In the genomic region with DNA sequence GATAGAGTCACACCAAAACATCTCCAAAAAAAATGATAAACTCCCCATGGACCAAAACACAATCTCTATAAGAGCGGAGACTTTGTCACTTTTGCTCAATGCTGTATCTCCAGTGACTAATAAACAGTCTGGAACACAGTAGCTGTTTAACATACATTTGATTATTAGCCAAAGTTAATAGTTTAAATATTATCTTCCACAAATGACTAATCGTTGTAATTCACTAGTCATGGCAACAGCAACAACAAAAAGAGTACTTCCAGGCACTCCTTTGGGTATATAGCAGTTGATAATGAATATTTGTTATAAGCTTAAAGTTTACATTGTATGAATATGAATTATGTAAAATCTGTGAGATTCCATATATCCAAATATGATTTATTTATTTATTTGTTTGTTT, we compare ENCODE assay signal across 8 cellular contexts.
DNase-seq lines count a peak whose midpoint lies in the region; FAIRE-seq and TF ChIP-seq lines count a peak whose summit lies in the region.
"Not testable (repeated sequence)": the region's sequence is repeated elsewhere in the genome, so short reads cannot be mapped to it uniquely, and the experiment has no call there.

No MANE protein-coding gene starts in this region.

- H3K36me3 Mint-ChIP-seq in HFFc6 (ENCODE audit: low read depth) = not testable (repeated sequence)

- peak; percentile 30 for FAIRE-seq in G401.6 (lab: Jason Lieb, UNC)
- not testable (repeated sequence) for FAIRE-seq in bronchial epithelial cell (lab: Jason Lieb, UNC)
- FAIRE-seq in islet of Langerhans (lab: Jason Lieb, UNC) = peak; percentile 95
- peak; percentile 98 for FAIRE-seq in small intestine (lab: Jason Lieb, UNC)

- H3K4me3 Mint-ChIP-seq in HFFc6 = not testable (repeated sequence)

- H3K4me1 ChIP-seq in small intestine (ENCODE audit: control insufficient read depth in 2 of 2, insufficient read depth in 1 of 2, low read depth in 1 of 2, low read length in 1 of 2) = not testable (repeated sequence)

- H3K36me3 ChIP-seq in bronchial epithelial cell (ENCODE audit: control insufficient read depth, insufficient read depth, low read length); small intestine (ENCODE audit: control insufficient read depth in 2 of 2, insufficient read depth in 2 of 2, low read length in 2 of 2): not testable (repeated sequence)

- not testable (repeated sequence) for H3K4me1 Mint-ChIP-seq in HFFc6 (ENCODE audit: low read depth)

- 59 to 74% (median 69%) methylated on average over 2 of the region's 2 CpGs for WGBS in small intestine, 3 donors

- H3K9me3 Mint-ChIP-seq in HFFc6 = not testable (repeated sequence)

- H3K4me3 ChIP-seq in bronchial epithelial cell (ENCODE audit: low read depth, low read length); fibroblast of pulmonary artery (replicated peaks; ENCODE audit: low read depth, low read length); small intestine (ENCODE audit: low read depth in 1 of 2, low read length in 2 of 2): not testable (repeated sequence)

- not testable (repeated sequence) for H3K27ac Mint-ChIP-seq in HFFc6

- DNase-seq in HFFc6 (peak; percentile 31), bronchial epithelial cell (ENCODE audit: low read depth) (peak; percentile 86), dermis blood vessel endothelial cell (peak; percentile 7), fibroblast of pulmonary artery (ENCODE audit: low read depth) (peak; percentile 40), kidney tubule cell (ENCODE audit: low spot score) (peak; percentile 85)
- DNase-seq in small intestine = not testable (repeated sequence)

- not testable (repeated sequence) for TF ChIP-seq CTCF in HFFc6 (IDR thresholded peaks at IDR 0.05); bronchial epithelial cell (IDR thresholded peaks at IDR 0.05; ENCODE audit: insufficient read depth, low read length, severe bottlenecking); fibroblast of pulmonary artery (IDR thresholded peaks at IDR 0.05; ENCODE audit: low read length, missing control alignments)

- not testable (repeated sequence) for H3K27me3 Mint-ChIP-seq in HFFc6 (ENCODE audit: insufficient read depth)

- H3K9me3 ChIP-seq in small intestine (ENCODE audit: control insufficient read depth, low read depth) = not testable (repeated sequence)

- H3K27ac ChIP-seq in small intestine (ENCODE audit: low read depth in 1 of 2, low read length in 1 of 2) = not testable (repeated sequence)

- H3K27me3 ChIP-seq in bronchial epithelial cell (ENCODE audit: control insufficient read depth, insufficient read depth, low read length); small intestine (ENCODE audit: control insufficient read depth in 2 of 2, insufficient read depth in 2 of 2, low read length in 2 of 2): not testable (repeated sequence)
